Comparison of ENCODE assay signal across 1 cellular context in genomic region chr2:43227830-43228280, GRCh38.
A peak's percentile ranks its signal among the peaks of the same experiment; 100 is the strongest.
TF ChIP-seq lines count a peak whose summit lies in the region.

No MANE protein-coding gene starts in this region.

TF ChIP-seq in HepG2, 621 proteins besides CTCF, POLR2A, EP300 and RAD21 (continued from another document and continues in another):
- TF ChIP-seq ZNF710 (CRISPR knock-in tag; IDR thresholded peaks at IDR 0.05; ENCODE audit: borderline replicate concordance) (no peak), ZBTB25 (CRISPR knock-in tag; IDR thresholded peaks at IDR 0.05) (no peak), KIAA2018 (CRISPR knock-in tag; IDR thresholded peaks at IDR 0.05; ENCODE audit: borderline replicate concordance) (no peak), KLF6 (CRISPR knock-in tag; IDR thresholded peaks at IDR 0.05) (no peak), NFKBIZ (CRISPR knock-in tag; IDR thresholded peaks at IDR 0.05) (0 out of 2 replicates have a peak, but pooled peaks have one; percentile 6), REPIN1 (CRISPR knock-in tag; IDR thresholded peaks at IDR 0.05; ENCODE audit: borderline replicate concordance, low read depth) (0 out of 2 replicates have a peak, but pooled peaks have one; percentile 10), ZBTB14 (CRISPR knock-in tag; IDR thresholded peaks at IDR 0.05) (no peak), ATF7-NPFF (CRISPR knock-in tag; IDR thresholded peaks at IDR 0.05; ENCODE audit: low read depth) (no peak), TEAD3 (CRISPR knock-in tag; optimal IDR thresholded peaks at IDR 0.05; ENCODE audit: borderline replicate concordance) (peak; percentile 48), CREB3 (CRISPR knock-in tag; IDR thresholded peaks at IDR 0.05) (no peak), ZNF713 (CRISPR knock-in tag; IDR thresholded peaks at IDR 0.05) (no peak), ZBTB20 (CRISPR knock-in tag; IDR thresholded peaks at IDR 0.05; ENCODE audit: borderline replicate concordance, low read depth) (no peak), ZNF720 (CRISPR knock-in tag; IDR thresholded peaks at IDR 0.05) (no peak), HNF1A (IDR thresholded peaks at IDR 0.05; ENCODE audit: low read depth) (no peak), HNF1A (CRISPR knock-in tag; IDR thresholded peaks at IDR 0.05; ENCODE audit: borderline replicate concordance) (no peak), SP140L (CRISPR knock-in tag; IDR thresholded peaks at IDR 0.05; ENCODE audit: borderline replicate concordance) (no peak), ZFP36 (IDR thresholded peaks at IDR 0.05; ENCODE audit: borderline replicate concordance, low read depth, low read length, partially characterized antibody) (no peak), ZNF335 (CRISPR knock-in tag; IDR thresholded peaks at IDR 0.05) (no peak), ZNF367 (CRISPR knock-in tag; IDR thresholded peaks at IDR 0.05; ENCODE audit: borderline replicate concordance) (no peak), SRF (IDR thresholded peaks at IDR 0.05; ENCODE audit: low read depth, low read length) (no peak), ZHX1 (CRISPR knock-in tag; IDR thresholded peaks at IDR 0.05; ENCODE audit: low read depth) (no peak), MEIS1 (CRISPR knock-in tag; IDR thresholded peaks at IDR 0.05; ENCODE audit: borderline replicate concordance) (no peak), ZNF879 (CRISPR knock-in tag; IDR thresholded peaks at IDR 0.05) (no peak), AHDC1 (CRISPR knock-in tag; IDR thresholded peaks at IDR 0.05; ENCODE audit: borderline replicate concordance) (no peak), ZNF317 (CRISPR knock-in tag; IDR thresholded peaks at IDR 0.05) (no peak; the same call in 1 of the 2 replicates), ZNF44 (CRISPR knock-in tag; IDR thresholded peaks at IDR 0.05) (peak; percentile 72; the same call in 1 of the 2 replicates)
